ENCODE assay signal across 19 cellular contexts in genomic region chr3:16239776-16240175, GRCh38. TPM values are rescaled to one million over a fixed set of nuclear protein-coding genes. Genes with fewer than 3 reads are reported as not detected.
DNase-seq lines count a peak whose midpoint lies in the region; ATAC-seq, FAIRE-seq and TF ChIP-seq lines count a peak whose summit lies in the region.
"Had no signal": no experiment of that assay in that cellular context is flagged by ENCODE, and none has a peak within 500 bp of the region (broad histone marks: within the 10 kb centered on the region; RNA-seq: fewer than 3 reads in every experiment).

No MANE protein-coding gene starts in this region.

- H3K27ac Mint-ChIP-seq in MCF 10A (ENCODE audit: low read depth, unreplicated experiment) = peak overlapping the region; percentile 79
- no peak overlapping the region for H3K27ac Mint-ChIP-seq in HFFc6
- H3K27ac Mint-ChIP-seq: activated B cell treated with CpG ODN at 0.5 μM for 24 hours; activated T-helper 1 cell treated with anti-CD3 and anti-CD28 coated beads, Interleukin-12 subunit alpha, Interleukin-12 subunit beta, Interleukin-2, Interleukin-4 antibody, amounts not matched to agents 30 ng/mL and 10 ng/mL and 1 ng/mL, durations not matched to agents 14 hours and 24 hours and 36 hours; stimulated activated memory B cell treated with anti-CD40 and anti-IgM and Interleukin-4, amounts not matched to agents 10 μg/mL and 1 μg/mL and 100 μg/mL, for 72 hours had no signal

- DNase-seq in MCF 10A (ENCODE audit: unreplicated experiment) = no peak
- DNase-seq in mammary epithelial cell = no peak
- DNase-seq in K562 (ENCODE audit: extremely low read depth in 1 of 4, low spot score in 3 of 4) = no peak
- peak; percentile 92 for DNase-seq in fibroblast of villous mesenchyme (ENCODE audit: low read depth)
- DNase-seq in vagina (ENCODE audit: extremely low spot score in 2 of 2) = no peak
- no peak for DNase-seq in epidermal melanocyte (ENCODE audit: insufficient read length, low spot score)
- DNase-seq in midbrain (lab: John Stamatoyannopoulos, UW) = no peak
- no peak for DNase-seq in HFFc6
- DNase-seq: activated B cell treated with CpG ODN at 0.5 μM for 24 hours; DMS79; effector memory CD4-positive, alpha-beta T cell; NCI-H1436; posterior cingulate gyrus; SHP77 had no signal

- POLR2A ChIA-PET in MCF 10A (lab: Yijun Ruan, JAX) (interaction anchor here (0.8 to 1.7 kb wide), 7 partner anchors 50 to 191 kb away, joined by 3 to 9 read pairs (median 3); no protein-coding TSS in a partner anchor), K562 (lab: Yijun Ruan, JAX) (no interaction called here)

- H3K36me3 ChIP-seq in mammary epithelial cell (ENCODE audit: insufficient read depth, low read length) (no peaks in the 10 kb centered on the region), K562 (ENCODE audit: control insufficient read depth, insufficient read depth, low read length) (no peaks in the 10 kb centered on the region), vagina (no peaks in the 10 kb centered on the region)
- H3K36me3 ChIP-seq: spleen, upper lobe of left lung had no signal

- H3K79me2 ChIP-seq in mammary epithelial cell (ENCODE audit: insufficient read depth, low read length) (no peaks in the 10 kb centered on the region), K562 (ENCODE audit: control insufficient read depth, insufficient read depth, low read length) (no peaks in the 10 kb centered on the region)

- H3K9ac ChIP-seq in mammary epithelial cell (ENCODE audit: insufficient read depth, low read length) (no peak overlapping the region), K562 (ENCODE audit: insufficient read depth in 1 of 2, low read depth in 2 of 2, low read length in 2 of 2) (no peak overlapping the region)

- TF ChIP-seq RAD21 in K562 (CRISPR knock-in tag; conservative IDR thresholded peaks at IDR 0.05 in 1 of 2, IDR thresholded peaks at IDR 0.05 in 1 of 2) = no peak

- no peaks in the 10 kb centered on the region for H3K9me3 Mint-ChIP-seq in MCF 10A (ENCODE audit: unreplicated experiment)
- no peaks in the 10 kb centered on the region for H3K9me3 Mint-ChIP-seq in HFFc6
- H3K9me3 Mint-ChIP-seq: activated B cell treated with CpG ODN at 0.5 μM for 24 hours; activated T-helper 1 cell treated with anti-CD3 and anti-CD28 coated beads, Interleukin-12 subunit alpha, Interleukin-12 subunit beta, Interleukin-2, Interleukin-4 antibody, amounts not matched to agents 30 ng/mL and 10 ng/mL and 1 ng/mL, durations not matched to agents 14 hours and 24 hours and 36 hours; stimulated activated memory B cell treated with anti-CD40 and anti-IgM and Interleukin-4, amounts not matched to agents 10 μg/mL and 1 μg/mL and 100 μg/mL, for 72 hours had no signal

- H2AFZ ChIP-seq in mammary epithelial cell (ENCODE audit: low read depth, low read length) (no peak overlapping the region), K562 (ENCODE audit: low read depth, low read length) (no peak overlapping the region)

- H3K27me3 ChIP-seq in mammary epithelial cell (ENCODE audit: insufficient read depth, low read length) (no peaks in the 10 kb centered on the region), K562 (ENCODE audit: control insufficient read depth in 2 of 2, insufficient read depth in 2 of 2, low read length in 2 of 2) (peaks cover 15 to 45% of the 10 kb centered on the region in 2 experiments), vagina (no peaks in the 10 kb centered on the region)
- H3K27me3 ChIP-seq: spleen, upper lobe of left lung had no signal

- in situ Hi-C loops in mammary epithelial cell (cut with MboI; ENCODE audit: low sequenced_read_pairs in 2 of 2) = loop anchor here (10.0 to 25.0 kb wide), 5 partner anchors 55 to 627 kb away; partner anchors contain the start of genes BTD (in 1 of the 2) and HACL1 (in 1 of the 2)
- in situ Hi-C loops in K562 (cut with MboI) = loop anchor here (10.0 kb wide), 2 partner anchors 195 to 615 kb away; no protein-coding TSS in a partner anchor

- TF ChIP-seq CTCF in MCF 10A (IDR thresholded peaks at IDR 0.05; ENCODE audit: unreplicated experiment) (no peak), mammary epithelial cell (conservative IDR thresholded peaks at IDR 0.05 in 1 of 2, IDR thresholded peaks at IDR 0.05 in 1 of 2; ENCODE audit: extremely low read depth in 1 of 2, insufficient read depth in 1 of 2, low read depth in 1 of 2, low read length in 2 of 2) (no peak), K562 (IDR thresholded peaks at IDR 0.05 in 2 of 3, conservative IDR thresholded peaks at IDR 0.05 in 1 of 3; ENCODE audit: insufficient read depth in 2 of 3, low read depth in 1 of 3, low read length in 3 of 3) (no peak), fibroblast of villous mesenchyme (IDR thresholded peaks at IDR 0.05; ENCODE audit: insufficient read depth, low read depth, low read length) (no peak), vagina (IDR thresholded peaks at IDR 0.05) (no peak), HFFc6 (IDR thresholded peaks at IDR 0.05) (no peak)

- H3K9me1 ChIP-seq in K562 (ENCODE audit: control insufficient read depth, insufficient read depth, low read length) = no peaks in the 10 kb centered on the region

- peaks cover 8% of the 10 kb centered on the region for H3K4me1 ChIP-seq in mammary epithelial cell (ENCODE audit: insufficient read depth, low read length)
- H3K4me1 ChIP-seq in K562 (replicated peaks in 1 of 2; ENCODE audit: control insufficient read depth in 2 of 2, insufficient read depth in 2 of 2, low read length in 2 of 2) = no peaks in the 10 kb centered on the region; a peak in 2 of 5 replicates
- H3K4me1 ChIP-seq in vagina = peaks cover 21% of the 10 kb centered on the region

- H3K4me2 ChIP-seq in mammary epithelial cell (ENCODE audit: insufficient read depth, low read depth, low read length) (no peak overlapping the region), K562 (ENCODE audit: insufficient read depth, low read length) (no peak overlapping the region)

- BruUV-seq in MCF 10A (replicated peaks; lab: Mats Ljungman, UMichigan) = no TSS peak
- no TSS peak for BruUV-seq in mammary epithelial cell (replicated peaks; lab: Mats Ljungman, UMichigan)
- BruUV-seq in K562 (replicated peaks; lab: Mats Ljungman, UMichigan) = no TSS peak

- H4K20me1 ChIP-seq in mammary epithelial cell (ENCODE audit: insufficient read depth, low read length) (no peaks in the 10 kb centered on the region), K562 (replicated peaks; ENCODE audit: control insufficient read depth, insufficient read depth, low read length) (no peaks in the 10 kb centered on the region)

- H3K9me3 ChIP-seq in mammary epithelial cell (replicated peaks; ENCODE audit: insufficient read depth, low read length) (no peaks in the 10 kb centered on the region), K562 (replicated peaks; ENCODE audit: control insufficient read depth, insufficient read depth, low read depth, low read length) (no peaks in the 10 kb centered on the region), vagina (no peaks in the 10 kb centered on the region)
- H3K9me3 ChIP-seq: spleen, upper lobe of left lung had no signal

- no peak for TF ChIP-seq POLR2A in K562 (conservative IDR thresholded peaks at IDR 0.05)
- TF ChIP-seq POLR2A in vagina (IDR thresholded peaks at IDR 0.05) = no peak

- H3K4me1 Mint-ChIP-seq in MCF 10A (ENCODE audit: insufficient read depth, unreplicated experiment) (peaks cover 33% of the 10 kb centered on the region), HFFc6 (ENCODE audit: low read depth) (peaks cover 39% of the 10 kb centered on the region)
- H3K4me1 Mint-ChIP-seq: activated B cell treated with CpG ODN at 0.5 μM for 24 hours; stimulated activated memory B cell treated with anti-CD40 and anti-IgM and Interleukin-4, amounts not matched to agents 10 μg/mL and 1 μg/mL and 100 μg/mL, for 72 hours had no signal

- H3K27ac ChIP-seq in mammary epithelial cell (ENCODE audit: insufficient read depth, low read depth, low read length) (no peak overlapping the region), K562 (ENCODE audit: extremely low read depth, low read depth, low read length) (no peak overlapping the region), vagina (peak overlapping the region; percentile 73)
- H3K27ac ChIP-seq: spleen had no signal

- H3K36me3 Mint-ChIP-seq in MCF 10A (ENCODE audit: insufficient read depth, unreplicated experiment) = peaks cover 6% of the 10 kb centered on the region
- H3K36me3 Mint-ChIP-seq in HFFc6 (ENCODE audit: low read depth) = no peaks in the 10 kb centered on the region
- H3K36me3 Mint-ChIP-seq: stimulated activated memory B cell treated with anti-CD40 and anti-IgM and Interleukin-4, amounts not matched to agents 10 μg/mL and 1 μg/mL and 100 μg/mL, for 72 hours had no signal

- CTCF ChIA-PET in MCF 10A (lab: Yijun Ruan, JAX) = interaction anchor here (0.9 to 5.0 kb wide), 2 partner anchors 190 to 191 kb away, joined by 3 to 64 read pairs; no protein-coding TSS in a partner anchor
- CTCF ChIA-PET in mammary epithelial cell (lab: Charles Lee; ENCODE audit: low non-redundant PET) = no interaction called here
- CTCF ChIA-PET in K562 (lab: Yijun Ruan, JAX; ENCODE audit: low intra/inter-chr PET ratio) = no interaction called here

- no peaks in the 10 kb centered on the region for H3K27me3 Mint-ChIP-seq in MCF 10A (ENCODE audit: insufficient read depth, unreplicated experiment)
- no peaks in the 10 kb centered on the region for H3K27me3 Mint-ChIP-seq in HFFc6 (ENCODE audit: insufficient read depth)

- H3K4me3 ChIP-seq in mammary epithelial cell (replicated peaks in 1 of 3; ENCODE audit: insufficient read depth in 1 of 3, low read depth in 2 of 3, low read length in 3 of 3) = no peak overlapping the region
- no peak overlapping the region for H3K4me3 ChIP-seq in K562
- H3K4me3 ChIP-seq in fibroblast of villous mesenchyme (ENCODE audit: low read depth, low read length) = no peak overlapping the region
- no peak overlapping the region for H3K4me3 ChIP-seq in vagina
- H3K4me3 ChIP-seq: spleen, upper lobe of left lung had no signal

- WGBS in mammary epithelial cell (ENCODE audit: low coverage, missing lambda C conversion rate) = 94% methylated on average over 4 of the region's 4 CpGs
- 3% methylated on average over 4 of the region's 4 CpGs for WGBS in K562 (ENCODE audit: insufficient coverage, low coverage, missing lambda C conversion rate)

- ATAC-seq in K562 = no peak
- ATAC-seq: HCT116; stimulated activated memory B cell treated with anti-CD40 and anti-IgM and Interleukin-4, amounts not matched to agents 10 μg/mL and 1 μg/mL and 100 μg/mL, for 72 hours had no signal

- no peak overlapping the region for H3K4me3 Mint-ChIP-seq in MCF 10A (ENCODE audit: unreplicated experiment)
- no peak overlapping the region for H3K4me3 Mint-ChIP-seq in HFFc6
- H3K4me3 Mint-ChIP-seq: activated B cell treated with CpG ODN at 0.5 μM for 24 hours; activated T-helper 1 cell treated with anti-CD3 and anti-CD28 coated beads, Interleukin-12 subunit alpha, Interleukin-12 subunit beta, Interleukin-2, Interleukin-4 antibody, amounts not matched to agents 30 ng/mL and 10 ng/mL and 1 ng/mL, durations not matched to agents 14 hours and 24 hours and 36 hours; stimulated activated memory B cell treated with anti-CD40 and anti-IgM and Interleukin-4, amounts not matched to agents 10 μg/mL and 1 μg/mL and 100 μg/mL, for 72 hours had no signal

- dilution Hi-C loops in mammary epithelial cell (cut with HindIII; ENCODE audit: low sequenced_read_pairs) = no loop called here

- intact Hi-C loops in MCF 10A (cut with micrococcal nuclease) = no loop called here
- intact Hi-C loops in mammary epithelial cell (cut with micrococcal nuclease) = no loop called here
- intact Hi-C loops in K562 (cut with micrococcal nuclease) = no loop called here
- intact Hi-C loops in vagina (cut with DNase I) = loop anchor here (10.0 kb wide), 1 partner anchor 425 kb away; no protein-coding TSS in a partner anchor

- TF ChIP-seq EP300 in K562 (IDR thresholded peaks at IDR 0.05; ENCODE audit: low read length) = no peak

- FAIRE-seq in K562 (lab: Jason Lieb, UNC) = peak; percentile 40

RNA-seq across cellular contexts. Expression of gene DPH3, which starts 25.0 kb away (rescaled TPM):
- total RNA-seq in MCF 10A (2022) = 30.5 and 39.8 TPM in 2 replicates
- 10 to 100 TPM; 16.3 to 27.8 TPM for total RNA-seq in mammary epithelial cell
- polyA plus RNA-seq in mammary epithelial cell = 10.2 TPM
- polyA minus RNA-seq in mammary epithelial cell = 2.6 TPM
- total RNA-seq in K562 (2011; cell fraction: chromatin; rRNA removed; ENCODE audit: low replicate concordance) = 3.7 and 8.1 TPM in 2 replicates
- total RNA-seq in K562 (2011; cell fraction: nucleolus; rRNA removed) = 3.0 and 3.2 TPM in 2 replicates
- 6.1 and 11.6 TPM in 2 replicates for total RNA-seq in K562 (2011; cell fraction: nucleoplasm; rRNA removed)
- 15.9 and 16.0 TPM in 2 replicates for total RNA-seq in K562 (2014; rRNA removed)
- 32.8 and 34.2 TPM in 2 replicates for total RNA-seq in K562 (2014; rRNA removed; fragmentation: Illumina TruSeq; extraction: Trizol)
- total RNA-seq in K562 (2015; rRNA removed; fragmentation: Illumina TruSeq; extraction: Trizol) = 26.9 and 30.3 TPM in 2 replicates
- total RNA-seq in K562 (2021) = 44.0 and 46.0 TPM in 2 replicates
- 48.3 and 62.7 TPM in 2 replicates for polyA plus RNA-seq in K562 (2011; rRNA removed)
- 8.6 and 12.8 TPM in 2 replicates for polyA plus RNA-seq in K562 (2011; cell fraction: cytosol; rRNA removed)
- 5.3 and 11.8 TPM in 2 replicates for polyA plus RNA-seq in K562 (2011; cell fraction: nucleus; rRNA removed)
- polyA plus RNA-seq in K562 (2012) = 26.1 and 35.0 TPM in 2 replicates
- polyA plus RNA-seq in K562 (2014; fragmentation: Illumina TruSeq; extraction: Trizol) = 36.6 and 38.7 TPM in 2 replicates
- 100 to 1,000 TPM; 131 TPM for polyA plus RNA-seq in K562 (2014; fragmentation: Nextera tagmentation; extraction: Ambion mirVana)
- 27.2 and 28.3 TPM in 2 replicates for polyA plus RNA-seq in K562 (2014; rRNA removed)
- polyA minus RNA-seq in K562 (2011; rRNA and poly(A)+ RNA removed) = 24.8 and 26.0 TPM in 2 replicates
- 11.1 and 12.0 TPM in 2 replicates for polyA minus RNA-seq in K562 (2011; cell fraction: cytosol; rRNA and poly(A)+ RNA removed)
- polyA minus RNA-seq in K562 (2011; cell fraction: nucleus; rRNA and poly(A)+ RNA removed) = 5.1 and 9.1 TPM in 2 replicates
- total RNA-seq in fibroblast of villous mesenchyme = 20.0 and 33.2 TPM in 2 replicates
- 14.5 TPM for total RNA-seq in vagina
- total RNA-seq in HFFc6 (2021; fragmentation: NEBNext Ultra II Directional; extraction: Animal tissue kit (Norgen Biotek cat#: 25700)) = 10 to 100 TPM; 35.5 to 49.8 (median 44.3) TPM

RNA-seq across cellular contexts. Expression of gene OXNAD1, which starts 25.2 kb away (rescaled TPM):
- 19.0 and 27.6 TPM in 2 replicates for total RNA-seq in MCF 10A (2022)
- 10 to 100 TPM; 11.3 to 13.7 TPM for total RNA-seq in mammary epithelial cell
- polyA plus RNA-seq in mammary epithelial cell = 8.4 TPM
- 16.7 TPM for polyA minus RNA-seq in mammary epithelial cell
- 95.1 and 114 TPM in 2 replicates for total RNA-seq in K562 (2011; cell fraction: chromatin; rRNA removed; ENCODE audit: low replicate concordance)
- total RNA-seq in K562 (2011; cell fraction: nucleolus; rRNA removed) = 55.7 and 63.8 TPM in 2 replicates
- 70.1 and 91.8 TPM in 2 replicates for total RNA-seq in K562 (2011; cell fraction: nucleoplasm; rRNA removed)
- 41.2 and 41.6 TPM in 2 replicates for total RNA-seq in K562 (2014; rRNA removed)
- 43.6 and 49.4 TPM in 2 replicates for total RNA-seq in K562 (2014; rRNA removed; fragmentation: Illumina TruSeq; extraction: Trizol)
- total RNA-seq in K562 (2015; rRNA removed; fragmentation: Illumina TruSeq; extraction: Trizol) = 37.7 and 41.1 TPM in 2 replicates
- 38.9 and 40.9 TPM in 2 replicates for total RNA-seq in K562 (2021)
- polyA plus RNA-seq in K562 (2011; rRNA removed) = 35.5 and 44.4 TPM in 2 replicates
- polyA plus RNA-seq in K562 (2011; cell fraction: cytosol; rRNA removed) = 19.0 and 27.9 TPM in 2 replicates
- 38.4 and 44.0 TPM in 2 replicates for polyA plus RNA-seq in K562 (2011; cell fraction: nucleus; rRNA removed)
- 25.3 and 33.7 TPM in 2 replicates for polyA plus RNA-seq in K562 (2012)
- polyA plus RNA-seq in K562 (2014; fragmentation: Illumina TruSeq; extraction: Trizol) = 42.9 and 44.1 TPM in 2 replicates
- polyA plus RNA-seq in K562 (2014; fragmentation: Nextera tagmentation; extraction: Ambion mirVana) = 10 to 100 TPM; 12.8 to 14.5 TPM
- polyA plus RNA-seq in K562 (2014; rRNA removed) = 33.0 and 38.2 TPM in 2 replicates
- polyA minus RNA-seq in K562 (2011; rRNA and poly(A)+ RNA removed) = 63.7 and 64.9 TPM in 2 replicates
- 19.3 and 23.3 TPM in 2 replicates for polyA minus RNA-seq in K562 (2011; cell fraction: cytosol; rRNA and poly(A)+ RNA removed)
- 54.3 and 94.4 TPM in 2 replicates for polyA minus RNA-seq in K562 (2011; cell fraction: nucleus; rRNA and poly(A)+ RNA removed)
- total RNA-seq in fibroblast of villous mesenchyme = 9.0 and 9.5 TPM in 2 replicates
- 30.0 TPM for total RNA-seq in vagina
- total RNA-seq in HFFc6 (2021; fragmentation: NEBNext Ultra II Directional; extraction: Animal tissue kit (Norgen Biotek cat#: 25700)) = 1 to 10 TPM; 6.4 to 8.7 (median 8.1) TPM
